In the genomic region with DNA sequence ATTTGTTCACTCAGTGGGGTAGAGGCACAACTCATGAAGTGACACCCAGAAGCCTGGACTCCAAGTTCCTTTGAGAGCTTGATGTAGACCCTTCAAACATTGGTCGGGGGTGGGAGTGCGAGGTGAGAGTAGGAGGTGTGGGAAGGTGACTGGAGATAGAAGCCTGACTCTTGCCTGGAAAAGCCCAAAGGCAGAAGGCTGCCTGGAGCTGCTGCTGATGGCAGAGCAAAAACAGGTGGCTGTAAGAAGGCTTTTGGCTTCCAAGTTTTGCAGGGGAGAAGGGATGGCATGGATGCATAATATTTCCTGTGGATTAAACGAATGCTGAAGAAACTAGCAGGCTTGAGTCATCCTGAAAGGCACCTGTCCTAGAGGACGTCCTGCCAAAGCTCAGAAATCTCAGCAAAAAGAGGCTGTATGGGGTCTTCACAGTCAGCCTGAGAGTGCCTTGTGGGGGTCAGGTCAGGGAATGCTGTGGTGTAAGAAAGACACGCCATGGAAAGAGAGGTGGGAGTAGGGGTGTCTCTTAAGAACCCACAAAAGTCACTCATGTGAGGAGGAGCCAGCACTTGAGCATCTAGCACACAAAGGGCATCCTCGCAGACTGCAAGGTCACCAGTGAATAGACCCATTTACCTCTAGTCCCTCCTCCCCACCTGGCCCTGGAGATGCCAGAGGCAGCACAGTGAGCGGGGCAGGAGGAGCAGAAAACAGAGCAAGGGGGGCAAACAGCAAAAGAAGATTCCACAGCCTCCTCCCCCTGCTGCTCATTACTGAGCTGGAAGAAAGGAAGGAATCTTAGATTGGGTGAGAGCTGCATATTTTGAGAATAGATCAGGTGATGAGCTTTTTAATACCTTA, we compare ENCODE assay signal across 19 cellular contexts. TPM values are rescaled to one million over a fixed set of nuclear protein-coding genes. Genes with fewer than 3 reads are reported as not detected.
A peak's percentile ranks its signal among the peaks of the same experiment; 100 is the strongest.
DNase-seq lines count a peak whose midpoint lies in the region; FAIRE-seq and TF ChIP-seq lines count a peak whose summit lies in the region.
"Had no signal": no experiment of that assay in that cellular context is flagged by ENCODE, and none has a peak within 500 bp of the region (broad histone marks: within the 10 kb centered on the region; RNA-seq: fewer than 3 reads in every experiment).

No MANE protein-coding gene starts in this region.

- no peaks in the 10 kb centered on the region for H3K27me3 Mint-ChIP-seq in H9 (ENCODE audit: low read depth)

- peak overlapping the region in 1 of 3 experiments; percentile 89; a peak in 3 of 7 replicates for H3K27ac Mint-ChIP-seq in H9
- H3K27ac Mint-ChIP-seq: CD8-positive, alpha-beta T cell; HFFc6 had no signal

- no peaks in the 10 kb centered on the region for H3K79me2 ChIP-seq in H9 (ENCODE audit: insufficient read depth, low read length)
- no peaks in the 10 kb centered on the region for H3K79me2 ChIP-seq in mesendoderm (ENCODE audit: control insufficient read depth, insufficient read depth, low read length)

- H3K4me3 Mint-ChIP-seq in H9, result no peak overlapping the region
- H3K4me3 Mint-ChIP-seq: CD8-positive, alpha-beta T cell; HFFc6 had no signal

- H3K27me3 ChIP-seq in H9 (ENCODE audit: insufficient read depth, low read length), result no peaks in the 10 kb centered on the region
- H3K27me3 ChIP-seq in mesendoderm (ENCODE audit: insufficient read depth, low read length, poor library complexity), result no peaks in the 10 kb centered on the region
- H3K27me3 ChIP-seq: BLaER1 treated with 17β-estradiol and CSF1 and Interleukin-3, amounts not matched to agents 10 nM and 100 nM; Peyer's patch; SJSA1 had no signal

- H4K8ac ChIP-seq in H9 (replicated peaks; ENCODE audit: insufficient read length, low read depth, low read length) (no peak overlapping the region), mesendoderm (ENCODE audit: low read depth, low read length) (no peak overlapping the region)

- H4K20me1 ChIP-seq in H9 (ENCODE audit: control insufficient read depth, insufficient read depth, insufficient read length), result no peaks in the 10 kb centered on the region
- H4K20me1 ChIP-seq: BLaER1 treated with 17β-estradiol and CSF1 and Interleukin-3, amounts not matched to agents 10 nM and 100 nM had no signal

- H3K9ac ChIP-seq in H9 (ENCODE audit: extremely low read depth, insufficient read length, low read length) (no peak overlapping the region), mesendoderm (ENCODE audit: low read length) (no peak overlapping the region)
- H3K9ac ChIP-seq: BLaER1 treated with 17β-estradiol and CSF1 and Interleukin-3, amounts not matched to agents 10 nM and 100 nM had no signal

- H3K36me3 Mint-ChIP-seq in H9 (ENCODE audit: insufficient read depth in 1 of 3, low read depth in 3 of 3), result peaks cover 0 to 19% (median 0%) of the 10 kb centered on the region in 3 experiments; a peak in 2 of 7 replicates
- H3K36me3 Mint-ChIP-seq: CD8-positive, alpha-beta T cell had no signal

- H2BK120ac ChIP-seq in H9 (ENCODE audit: low read depth, low read length, poor library complexity, severe bottlenecking) (no peak overlapping the region), mesendoderm (ENCODE audit: low read depth, low read length) (no peak overlapping the region)

- peaks cover 15% of the 10 kb centered on the region for H3K4me1 ChIP-seq in H9 (ENCODE audit: insufficient read depth, low read length)
- peaks cover 2% of the 10 kb centered on the region for H3K4me1 ChIP-seq in mesendoderm (ENCODE audit: control insufficient read depth, low read depth, low read length)

- H3K4me2 ChIP-seq in H9 (ENCODE audit: insufficient read depth, insufficient read length, low read length) (no peak overlapping the region), mesendoderm (ENCODE audit: low read length) (no peak overlapping the region)
- H3K4me2 ChIP-seq: BLaER1 treated with 17β-estradiol and CSF1 and Interleukin-3, amounts not matched to agents 10 nM and 100 nM had no signal

- H2BK5ac ChIP-seq in H9 (ENCODE audit: insufficient read length, low read length) (no peak overlapping the region), mesendoderm (ENCODE audit: low read length) (no peak overlapping the region)

- H3K56ac ChIP-seq in H9 (ENCODE audit: insufficient read length, low read depth, low read length) (no peak overlapping the region), mesendoderm (ENCODE audit: low read length) (no peak overlapping the region)

- H3K4ac ChIP-seq in H9 (ENCODE audit: low read depth, low read length) (no peak overlapping the region), mesendoderm (ENCODE audit: low read depth, low read length) (no peak overlapping the region)

- WGBS in H9 (ENCODE audit: extremely low coverage, insufficient read length, low lambda C conversion rate), result no CpG with 5 or more reads among the region's 7 CpGs
- no CpG with 5 or more reads among the region's 7 CpGs for WGBS in mesendoderm (ENCODE audit: extremely low coverage, insufficient coverage, low lambda C conversion rate)

- FAIRE-seq in GM19239 (lab: Jason Lieb, UNC), result no peak
- FAIRE-seq: D721Med, GM12892 had no signal

- H4K91ac ChIP-seq in H9 (ENCODE audit: insufficient read length, low read depth, low read length), result no peak overlapping the region

- H3K36me3 ChIP-seq in mesendoderm (ENCODE audit: control insufficient read depth, insufficient read depth, low read length), result no peaks in the 10 kb centered on the region
- H3K36me3 ChIP-seq: Peyer's patch, SJSA1 had no signal

- H2AK5ac ChIP-seq in H9 (ENCODE audit: insufficient read length, low read length) (no peak overlapping the region), mesendoderm (ENCODE audit: low read length) (no peak overlapping the region)

- DNase-seq in G401 (ENCODE audit: low spot score) (peak; percentile 56), H9 (peak; percentile 82), cerebellar cortex (ENCODE audit: low spot score) (peak; percentile 50), mesendoderm (no peak), GM19239 (ENCODE audit: insufficient read length, low spot score) (no peak), iPS-NIHi11 (ENCODE audit: low spot score) (no peak), NCI-H1105 treated with DMSO at 0.1 percent for 48 hours (lab: John Stamatoyannopoulos, UW) (no peak)
- DNase-seq: CD8-positive, alpha-beta T cell; HFFc6; NCI-H1092 treated with DMSO at 0.1 percent for 48 hours; NCI-H2081; NCI-H226; NCI-H524; NK-92 treated with Interleukin-12 subunit alpha and Interleukin-12 subunit beta, amount 100 ng/mL, for 24 hours; Peyer's patch had no signal

- no peaks in the 10 kb centered on the region for H3K9me3 Mint-ChIP-seq in H9
- H3K9me3 Mint-ChIP-seq: CD8-positive, alpha-beta T cell; HFFc6 had no signal

- no peak overlapping the region for H3K14ac ChIP-seq in H9 (ENCODE audit: insufficient read depth, low read length)

- no peaks in the 10 kb centered on the region for H3K9me3 ChIP-seq in H9 (ENCODE audit: control insufficient read depth, low read depth, low read length)
- H3K9me3 ChIP-seq: BLaER1 treated with 17β-estradiol and CSF1 and Interleukin-3, amounts not matched to agents 10 nM and 100 nM; Peyer's patch; SJSA1 had no signal

- no peak overlapping the region for H3T11ph ChIP-seq in H9 (ENCODE audit: low read length)

- H3K79me1 ChIP-seq in H9 (ENCODE audit: insufficient read depth, low read depth, low read length, poor library complexity, severe bottlenecking) (no peaks in the 10 kb centered on the region), mesendoderm (ENCODE audit: low read length) (no peaks in the 10 kb centered on the region)

- H4K5ac ChIP-seq in H9 (ENCODE audit: insufficient read length, low read depth, low read length) (no peak overlapping the region), mesendoderm (ENCODE audit: low read length) (no peak overlapping the region)

- no peak overlapping the region for H2AFZ ChIP-seq in H9 (ENCODE audit: low read length)

- H2BK20ac ChIP-seq in H9 (ENCODE audit: low read depth, low read length, poor library complexity, severe bottlenecking), result no peak overlapping the region

- H3K4me1 Mint-ChIP-seq in H9, result peaks cover 45 to 75% of the 10 kb centered on the region in 2 experiments

- no peak overlapping the region for H3K4me3 ChIP-seq in mesendoderm (ENCODE audit: low read length)
- H3K4me3 ChIP-seq: BLaER1 treated with 17β-estradiol and CSF1 and Interleukin-3, amounts not matched to agents 10 nM and 100 nM; Peyer's patch; SJSA1 had no signal

- no peak for TF ChIP-seq CTCF in H9 (conservative IDR thresholded peaks at IDR 0.05)

- peak overlapping the region; percentile 0 for H3K27ac ChIP-seq in H9 (ENCODE audit: insufficient read length, low read depth, low read length)
- H3K27ac ChIP-seq in mesendoderm (ENCODE audit: low read depth, low read length), result no peak overlapping the region
- H3K27ac ChIP-seq: BLaER1 treated with 17β-estradiol and CSF1 and Interleukin-3, amounts not matched to agents 10 nM and 100 nM; Peyer's patch; SJSA1 had no signal

- H3K23me2 ChIP-seq in H9 (ENCODE audit: insufficient read length, low read depth, low read length, poor library complexity, severe bottlenecking), result no peaks in the 10 kb centered on the region

- H3K18ac ChIP-seq in H9 (ENCODE audit: insufficient read length, low read depth, low read length) (no peak overlapping the region), mesendoderm (ENCODE audit: low read length) (peak overlapping the region; percentile 1)

- no peak overlapping the region for H2BK12ac ChIP-seq in H9 (ENCODE audit: insufficient read length, low read depth, low read length)

- in situ Hi-C loops in G401 (cut with HindIII; ENCODE audit: low sequenced_read_pairs), result no loop called here

- H2BK15ac ChIP-seq in H9 (ENCODE audit: low read depth, low read length) (no peak overlapping the region), mesendoderm (replicated peaks; ENCODE audit: low read depth) (no peak overlapping the region)

- H3K23ac ChIP-seq in H9 (ENCODE audit: insufficient read length, low read depth, low read length) (no peak overlapping the region), mesendoderm (ENCODE audit: low read length) (no peak overlapping the region)

RNA-seq across cellular contexts. Expression of a gene that starts 37.5 kb away (rescaled TPM):
- total RNA-seq in G401 (2014; rRNA removed; shearing (Covaris generic)), result 61.0 and 85.5 TPM in 2 replicates
- total RNA-seq in H9 (2021), result 39.2 and 40.1 TPM in 2 replicates
- polyA plus RNA-seq in mesendoderm (2013, experiment 1 of 2), result 30.1 TPM
- polyA plus RNA-seq in mesendoderm (2013, experiment 2 of 2), result 29.6 TPM

RNA-seq across cellular contexts. Expression of a gene that starts 37.8 kb away (rescaled TPM):
- total RNA-seq in G401 (2014; rRNA removed; shearing (Covaris generic)), result 2.6 and 6.9 TPM in 2 replicates
- 1.3 and 1.4 TPM in 2 replicates for total RNA-seq in H9 (2021)
- 0.95 TPM for polyA plus RNA-seq in mesendoderm (2013, experiment 1 of 2)
- polyA plus RNA-seq in mesendoderm (2013, experiment 2 of 2), result 1.1 TPM

Comparison
In these comparisons a context has a peak if more than half of its experiments do, and no peak if none do; other contexts are left out.
1. DNase-seq: peak in G401 (single experiment), H9 (single experiment) and cerebellar cortex (single experiment); none in mesendoderm (single experiment), GM19239 (single experiment), iPS-NIHi11 (single experiment) and NCI-H1105 treated with DMSO at 0.1 percent for 48 hours (single experiment).